In genomic region chr11:105670811-105671210, GRCh38 we compare ENCODE assay signal across 26 cellular contexts.
DNase-seq lines count a peak whose midpoint lies in the region; ATAC-seq, FAIRE-seq and TF ChIP-seq lines count a peak whose summit lies in the region.
"Had no signal": no experiment of that assay in that cellular context is flagged by ENCODE, and none has a peak within 500 bp of the region (broad histone marks: within the 10 kb centered on the region; RNA-seq: fewer than 3 reads in every experiment).

No MANE protein-coding gene starts in this region.

- intact Hi-C loops in activated CD4-positive, alpha-beta memory T cell treated with anti-CD3 and anti-CD28 coated beads for 36 hours (cut with micrococcal nuclease): no loop called here

- no peak overlapping the region for H3K27ac ChIP-seq in upper lobe of left lung
- H3K27ac ChIP-seq: sigmoid colon, transverse colon had no signal

- no peak overlapping the region for H3K27ac Mint-ChIP-seq in stimulated activated memory B cell treated with anti-CD40 and anti-IgM and Interleukin-4, amounts not matched to agents 10 μg/mL and 1 μg/mL and 100 μg/mL, for 72 hours
- no peak overlapping the region for H3K27ac Mint-ChIP-seq in activated CD4-positive, alpha-beta memory T cell treated with anti-CD3 and anti-CD28 coated beads for 36 hours
- H3K27ac Mint-ChIP-seq: CD8-positive, alpha-beta memory T cell; endodermal cell had no signal

- H3K4me3 ChIP-seq in MG63 (no peak overlapping the region), bronchial epithelial cell (ENCODE audit: low read depth, low read length) (no peak overlapping the region), upper lobe of left lung (no peak overlapping the region)
- H3K4me3 ChIP-seq: lung, sigmoid colon, transverse colon had no signal

- H3K9me3 ChIP-seq in MG63: no peaks in the 10 kb centered on the region
- no peaks in the 10 kb centered on the region for H3K9me3 ChIP-seq in upper lobe of left lung
- H3K9me3 ChIP-seq: sigmoid colon, transverse colon had no signal

- TF ChIP-seq EP300 in upper lobe of left lung (IDR thresholded peaks at IDR 0.05): no peak

- H3K27me3 ChIP-seq in MG63: no peaks in the 10 kb centered on the region
- H3K27me3 ChIP-seq in bronchial epithelial cell (ENCODE audit: control insufficient read depth, insufficient read depth, low read length): no peaks in the 10 kb centered on the region
- H3K27me3 ChIP-seq in upper lobe of left lung: no peaks in the 10 kb centered on the region
- H3K27me3 ChIP-seq: sigmoid colon, transverse colon had no signal

- no peak for ATAC-seq in stimulated activated memory B cell treated with anti-CD40 and anti-IgM and Interleukin-4, amounts not matched to agents 10 μg/mL and 1 μg/mL and 100 μg/mL, for 72 hours
- ATAC-seq in upper lobe of left lung (ENCODE audit: low FRiP score in 2 of 2): no peak
- ATAC-seq: Right ventricle myocardium inferior had no signal

- DNase-seq in SKM-1 treated with dmso at 0.1 percent for 144 hours (lab: John Stamatoyannopoulos, UW; ENCODE audit: unreplicated experiment) (peak; percentile 14), SKM-1 (lab: John Stamatoyannopoulos, UW; ENCODE audit: unreplicated experiment) (no peak), MG63 (peak; percentile 2), bronchial epithelial cell (ENCODE audit: low read depth) (peak; percentile 35), non-pigmented ciliary epithelial cell (ENCODE audit: low read depth) (peak; percentile 4), upper lobe of left lung (no peak)
- no peak for DNase-seq in activated CD4-positive, alpha-beta memory T cell treated with anti-CD3 and anti-CD28 coated beads for 36 hours
- DNase-seq: activated CD4-positive, CD25-positive, alpha-beta regulatory T cell; activated gamma-delta T cell treated with Interleukin-2 at 50 U/mL for 16 hours; activated T-cell treated with anti-CD3 and anti-CD28 coated beads, Interleukin-2, amount 50 U/mL, for 1 hour; CD8-positive, alpha-beta memory T cell; cortex of kidney; DMS79; endodermal cell; glutamatergic neuron; Karpas-422; kidney; NCI-H1092; NCI-H187 treated with DMSO at 0.1 percent for 48 hours; sigmoid colon; transverse colon had no signal

- no peaks in the 10 kb centered on the region for H3K27me3 Mint-ChIP-seq in stimulated activated memory B cell treated with anti-CD40 and anti-IgM and Interleukin-4, amounts not matched to agents 10 μg/mL and 1 μg/mL and 100 μg/mL, for 72 hours
- peaks cover 3% of the 10 kb centered on the region for H3K27me3 Mint-ChIP-seq in activated CD4-positive, alpha-beta memory T cell treated with anti-CD3 and anti-CD28 coated beads for 36 hours
- H3K27me3 Mint-ChIP-seq: CD8-positive, alpha-beta memory T cell had no signal

- no peaks in the 10 kb centered on the region for H3K36me3 Mint-ChIP-seq in stimulated activated memory B cell treated with anti-CD40 and anti-IgM and Interleukin-4, amounts not matched to agents 10 μg/mL and 1 μg/mL and 100 μg/mL, for 72 hours
- no peaks in the 10 kb centered on the region for H3K36me3 Mint-ChIP-seq in activated CD4-positive, alpha-beta memory T cell treated with anti-CD3 and anti-CD28 coated beads for 36 hours
- H3K36me3 Mint-ChIP-seq: CD8-positive, alpha-beta memory T cell had no signal

- TF ChIP-seq CTCF in bronchial epithelial cell (IDR thresholded peaks at IDR 0.05; ENCODE audit: insufficient read depth, low read length, severe bottlenecking): no peak
- TF ChIP-seq CTCF in upper lobe of left lung (IDR thresholded peaks at IDR 0.05): no peak

- H3K9me3 Mint-ChIP-seq in stimulated activated memory B cell treated with anti-CD40 and anti-IgM and Interleukin-4, amounts not matched to agents 10 μg/mL and 1 μg/mL and 100 μg/mL, for 72 hours: no peaks in the 10 kb centered on the region
- H3K9me3 Mint-ChIP-seq in activated CD4-positive, alpha-beta memory T cell treated with anti-CD3 and anti-CD28 coated beads for 36 hours: no peaks in the 10 kb centered on the region
- H3K9me3 Mint-ChIP-seq: endodermal cell had no signal

- no peaks in the 10 kb centered on the region for H3K36me3 ChIP-seq in MG63
- no peaks in the 10 kb centered on the region for H3K36me3 ChIP-seq in bronchial epithelial cell (ENCODE audit: control insufficient read depth, insufficient read depth, low read length)
- no peaks in the 10 kb centered on the region for H3K36me3 ChIP-seq in upper lobe of left lung
- H3K36me3 ChIP-seq: sigmoid colon, transverse colon had no signal

- no peak for FAIRE-seq in bronchial epithelial cell (lab: Jason Lieb, UNC)
- FAIRE-seq: A204.1, kidney had no signal

- POLR2A ChIA-PET in activated CD4-positive, alpha-beta memory T cell treated with anti-CD3 and anti-CD28 coated beads for 36 hours (lab: Charles Lee): no interaction called here

- TF ChIP-seq POLR2A in upper lobe of left lung (IDR thresholded peaks at IDR 0.05): no peak

- no peak overlapping the region for H3K4me3 Mint-ChIP-seq in stimulated activated memory B cell treated with anti-CD40 and anti-IgM and Interleukin-4, amounts not matched to agents 10 μg/mL and 1 μg/mL and 100 μg/mL, for 72 hours
- H3K4me3 Mint-ChIP-seq in activated CD4-positive, alpha-beta memory T cell treated with anti-CD3 and anti-CD28 coated beads for 36 hours: no peak overlapping the region
- H3K4me3 Mint-ChIP-seq: CD8-positive, alpha-beta memory T cell; endodermal cell; neural crest cell had no signal

- no peaks in the 10 kb centered on the region for H3K4me1 ChIP-seq in upper lobe of left lung
- H3K4me1 ChIP-seq: sigmoid colon, transverse colon had no signal

- CTCF ChIA-PET in activated CD4-positive, alpha-beta memory T cell treated with anti-CD3 and anti-CD28 coated beads for 36 hours (lab: Charles Lee): no interaction called here

- no peaks in the 10 kb centered on the region for H3K4me1 Mint-ChIP-seq in stimulated activated memory B cell treated with anti-CD40 and anti-IgM and Interleukin-4, amounts not matched to agents 10 μg/mL and 1 μg/mL and 100 μg/mL, for 72 hours
- H3K4me1 Mint-ChIP-seq in activated CD4-positive, alpha-beta memory T cell treated with anti-CD3 and anti-CD28 coated beads for 36 hours (ENCODE audit: low read depth): no peaks in the 10 kb centered on the region
- H3K4me1 Mint-ChIP-seq: CD8-positive, alpha-beta memory T cell; endodermal cell; neural crest cell had no signal

Comparison
In these comparisons a context has a peak if more than half of its experiments do, and no peak if none do; other contexts are left out.
1. DNase-seq: peak in SKM-1 treated with dmso at 0.1 percent for 144 hours (single experiment), MG63 (single experiment), bronchial epithelial cell (single experiment) and non-pigmented ciliary epithelial cell (single experiment); none in SKM-1 (single experiment), upper lobe of left lung (0 of 2) and activated CD4-positive, alpha-beta memory T cell treated with anti-CD3 and anti-CD28 coated beads for 36 hours (single experiment).